13 cellular contexts compared by ENCODE assay signal in genomic region chr12:95611676-95612309, GRCh38.
DNase-seq lines count a peak whose midpoint lies in the region; ATAC-seq, FAIRE-seq and TF ChIP-seq lines count a peak whose summit lies in the region.
"Had no signal": no experiment of that assay in that cellular context is flagged by ENCODE, and none has a peak within 500 bp of the region (broad histone marks: within the 10 kb centered on the region; RNA-seq: fewer than 3 reads in every experiment).

No MANE protein-coding gene starts in this region.

- no peak overlapping the region for H4K8ac ChIP-seq in mesendoderm (ENCODE audit: low read depth, low read length)

- H3K27ac ChIP-seq in GM23338 (ENCODE audit: low read depth) (peak overlapping the region; percentile 14), astrocyte (ENCODE audit: low read depth, low read length) (peak overlapping the region; percentile 73), mesendoderm (ENCODE audit: low read depth, low read length) (no peak overlapping the region)
- H3K27ac ChIP-seq: skin epidermis had no signal

- H3K79me2 ChIP-seq in GM23338 (replicated peaks; ENCODE audit: insufficient read depth) (no peaks in the 10 kb centered on the region), astrocyte (ENCODE audit: insufficient read depth, low read length) (no peaks in the 10 kb centered on the region), mesendoderm (ENCODE audit: control insufficient read depth, insufficient read depth, low read length) (no peaks in the 10 kb centered on the region)

- H2BK5ac ChIP-seq in mesendoderm (ENCODE audit: low read length), result no peak overlapping the region

- H4K5ac ChIP-seq in mesendoderm (ENCODE audit: low read length), result no peak overlapping the region

- H3K18ac ChIP-seq in mesendoderm (ENCODE audit: low read length), result no peak overlapping the region

- H4K20me1 ChIP-seq in GM23338 (replicated peaks; ENCODE audit: insufficient read depth) (no peaks in the 10 kb centered on the region), astrocyte (ENCODE audit: insufficient read depth, low read length) (no peaks in the 10 kb centered on the region)

- H3F3A ChIP-seq in GM23338 (replicated peaks; ENCODE audit: low read depth), result no peaks in the 10 kb centered on the region; the same call in 1 of the 2 replicates

- H3K4me3 ChIP-seq in GM23338 (peak overlapping the region; percentile 3; the same call in 1 of the 2 replicates), astrocyte (ENCODE audit: insufficient read depth, low read depth, low read length) (no peak overlapping the region), mesendoderm (ENCODE audit: low read length) (no peak overlapping the region)
- H3K4me3 ChIP-seq: skin epidermis had no signal

- H3K79me1 ChIP-seq in mesendoderm (ENCODE audit: low read length), result no peaks in the 10 kb centered on the region

- H3K27me3 ChIP-seq in GM23338 (ENCODE audit: insufficient read depth) (no peaks in the 10 kb centered on the region), astrocyte (ENCODE audit: insufficient read depth, low read length) (no peaks in the 10 kb centered on the region), mesendoderm (ENCODE audit: insufficient read depth, low read length, poor library complexity) (no peaks in the 10 kb centered on the region)

- H3K36me3 Mint-ChIP-seq in GM23338 (ENCODE audit: low read depth) (0 out of 3 replicates have a peak, but pooled peaks cover 2% of the 10 kb centered on the region), astrocyte (ENCODE audit: low read depth, unreplicated experiment) (no peaks in the 10 kb centered on the region), type B pancreatic cell (no peaks in the 10 kb centered on the region), natural killer cell (no peaks in the 10 kb centered on the region)
- H3K36me3 Mint-ChIP-seq: brain had no signal

- peak overlapping the region; percentile 39 for H3K9ac ChIP-seq in astrocyte (ENCODE audit: low read length)
- H3K9ac ChIP-seq in mesendoderm (ENCODE audit: low read length), result no peak overlapping the region

- H3K4me2 ChIP-seq in GM23338 (peak overlapping the region; percentile 16), astrocyte (ENCODE audit: low read length) (peak overlapping the region; percentile 59), mesendoderm (ENCODE audit: low read length) (no peak overlapping the region)

- H3K4me1 Mint-ChIP-seq in GM23338 (peaks cover 43% of the 10 kb centered on the region), astrocyte (ENCODE audit: low read depth, unreplicated experiment) (no peaks in the 10 kb centered on the region), type B pancreatic cell (ENCODE audit: unreplicated experiment) (peaks cover 5% of the 10 kb centered on the region), natural killer cell (no peaks in the 10 kb centered on the region)

- H3K36me3 ChIP-seq in GM23338 (ENCODE audit: insufficient read depth) (no peaks in the 10 kb centered on the region), astrocyte (ENCODE audit: insufficient read depth, low read length) (no peaks in the 10 kb centered on the region), mesendoderm (ENCODE audit: control insufficient read depth, insufficient read depth, low read length) (no peaks in the 10 kb centered on the region)

- H2AFZ ChIP-seq in GM23338, result no peak overlapping the region
- H2AFZ ChIP-seq in astrocyte (ENCODE audit: low read depth, low read length), result no peak overlapping the region

- no peak for FAIRE-seq in astrocyte (lab: Jason Lieb, UNC)
- FAIRE-seq: RCC 7860 had no signal

- DNase-seq in GM23338 (ENCODE audit: low spot score), result peak; percentile 70
- DNase-seq in NCI-H2029 (lab: John Stamatoyannopoulos, UW), result peak; percentile 83
- DNase-seq in astrocyte (ENCODE audit: low read depth), result peak; percentile 67
- DNase-seq in mesendoderm, result peak; percentile 57
- no peak for DNase-seq in type B pancreatic cell (ENCODE audit: extremely low spot score, unreplicated experiment)
- DNase-seq in natural killer cell, result no peak
- no peak for DNase-seq in NCI-H1048 (lab: John Stamatoyannopoulos, UW)
- DNase-seq in NAMALWA (ENCODE audit: low spot score), result no peak
- DNase-seq: C1 segment of cervical spinal cord, NCI-H187 treated with DMSO at 0.1 percent for 48 hours had no signal

- H3K4me1 ChIP-seq in GM23338 (ENCODE audit: insufficient read depth) (peaks cover 51% of the 10 kb centered on the region), astrocyte (ENCODE audit: insufficient read depth, low read length) (peaks cover 22% of the 10 kb centered on the region), mesendoderm (ENCODE audit: control insufficient read depth, low read depth, low read length) (no peaks in the 10 kb centered on the region)

- no peak overlapping the region for H3K56ac ChIP-seq in mesendoderm (ENCODE audit: low read length)

- no peaks in the 10 kb centered on the region for H3K9me2 ChIP-seq in GM23338 (ENCODE audit: insufficient read depth)

- H2BK120ac ChIP-seq in mesendoderm (ENCODE audit: low read depth, low read length), result no peak overlapping the region

- no peak overlapping the region for H3K23ac ChIP-seq in mesendoderm (ENCODE audit: low read length)

- H3K27me3 Mint-ChIP-seq in GM23338 (ENCODE audit: insufficient read depth, low read depth, poor library complexity), result peaks cover 11% of the 10 kb centered on the region
- H3K27me3 Mint-ChIP-seq in astrocyte (ENCODE audit: low read depth, unreplicated experiment), result no peaks in the 10 kb centered on the region
- H3K27me3 Mint-ChIP-seq in type B pancreatic cell, result no peaks in the 10 kb centered on the region
- peaks cover 0 to 5% of the 10 kb centered on the region in 2 donors for H3K27me3 Mint-ChIP-seq in natural killer cell (ENCODE audit: low read depth in 2 of 2)

- no CpG with 5 or more reads among the region's 2 CpGs for WGBS in mesendoderm (ENCODE audit: extremely low coverage, insufficient coverage, low lambda C conversion rate)

- H2AK5ac ChIP-seq in mesendoderm (ENCODE audit: low read length), result no peak overlapping the region

- intact Hi-C loops in natural killer cell (cut with micrococcal nuclease), result no loop called here

- no peaks in the 10 kb centered on the region for H3K9me3 Mint-ChIP-seq in GM23338
- H3K9me3 Mint-ChIP-seq in astrocyte (ENCODE audit: unreplicated experiment), result no peaks in the 10 kb centered on the region
- H3K9me3 Mint-ChIP-seq in type B pancreatic cell, result peaks cover 3% of the 10 kb centered on the region
- no peaks in the 10 kb centered on the region for H3K9me3 Mint-ChIP-seq in natural killer cell
- H3K9me3 Mint-ChIP-seq: brain had no signal

- TF ChIP-seq CTCF in GM23338 (conservative IDR thresholded peaks at IDR 0.05; ENCODE audit: low read depth in 2 of 2) (no peak), astrocyte (IDR thresholded peaks at IDR 0.05; ENCODE audit: insufficient read depth, low read depth, low read length) (no peak), type B pancreatic cell (conservative IDR thresholded peaks at IDR 0.05) (no peak), natural killer cell (IDR thresholded peaks at IDR 0.05) (no peak)

- no peak overlapping the region for H2BK15ac ChIP-seq in mesendoderm (replicated peaks; ENCODE audit: low read depth)

- H3K27ac Mint-ChIP-seq in GM23338 (peak overlapping the region; percentile 57; the same call in 1 of the 2 replicates), astrocyte (ENCODE audit: unreplicated experiment) (no peak overlapping the region), type B pancreatic cell (no peak overlapping the region), natural killer cell (no peak overlapping the region)

- ATAC-seq in GM23338 (peak; percentile 63), natural killer cell (no peak)

- H3K9me3 ChIP-seq in astrocyte (ENCODE audit: insufficient read depth, low read depth, low read length), result no peaks in the 10 kb centered on the region

- H3K4me3 Mint-ChIP-seq in GM23338, result no peak overlapping the region; the same call in 2 of the 3 replicates
- H3K4me3 Mint-ChIP-seq in astrocyte (ENCODE audit: unreplicated experiment), result no peak overlapping the region
- no peak overlapping the region for H3K4me3 Mint-ChIP-seq in type B pancreatic cell
- no peak overlapping the region for H3K4me3 Mint-ChIP-seq in natural killer cell
- H3K4me3 Mint-ChIP-seq: brain had no signal

- no peak overlapping the region for H3K4ac ChIP-seq in mesendoderm (ENCODE audit: low read depth, low read length)

TF ChIP-seq in GM23338, 12 proteins besides CTCF, POLR2A, EP300 and RAD21 (continues in another document):
- peak; percentile 73; the same call in 1 of the 2 replicates for TF ChIP-seq NANOG (IDR thresholded peaks at IDR 0.05; ENCODE audit: borderline replicate concordance)

Comparison
In these comparisons a context has a peak if more than half of its experiments do, and no peak if none do; other contexts are left out.
1. DNase-seq: peak in GM23338 (single experiment), NCI-H2029 (single experiment), astrocyte (single experiment) and mesendoderm (single experiment); none in type B pancreatic cell (single experiment), natural killer cell (single experiment), NCI-H1048 (single experiment) and NAMALWA (single experiment).